ENCODE assay signal across 23 cellular contexts in genomic region chr7:129115676-129116075, GRCh38.
"Had no signal": no experiment of that assay in that cellular context is flagged by ENCODE, and none has a peak within 500 bp of the region (broad histone marks: within the 10 kb centered on the region; RNA-seq: fewer than 3 reads in every experiment).

No MANE protein-coding gene starts in this region.

- ATAC-seq: K562, T-cell had no signal

- H3K9ac ChIP-seq: KMS-11, SK-N-SH had no signal

- H3K27ac ChIP-seq: HL-60, KMS-11, SJSA1 had no signal

- H3K36me3 ChIP-seq: SJSA1 had no signal

- DNase-seq: Kasumi-1, MM.1S, NCI-H1092 treated with DMSO at 0.1 percent for 48 hours, NCI-H1436, NCI-H187, NCI-H2029, NCI-H2081 treated with DMSO at 0.1 percent for 48 hours, NCI-H2227 treated with DMSO at 0.1 percent for 48 hours, NCI-H446, NCI-H510A, NCI-H524 treated with DMSO at 0.1 percent for 48 hours, NCI-H69, NCI-H774, Right ventricle myocardium superior, RPMI8226, SIG-M5, SK-N-SH, SW 1271, T-cell had no signal

- H3K4me3 ChIP-seq: K562, SJSA1 had no signal
